ENCODE assay signal across 9 cellular contexts in the genomic region with DNA sequence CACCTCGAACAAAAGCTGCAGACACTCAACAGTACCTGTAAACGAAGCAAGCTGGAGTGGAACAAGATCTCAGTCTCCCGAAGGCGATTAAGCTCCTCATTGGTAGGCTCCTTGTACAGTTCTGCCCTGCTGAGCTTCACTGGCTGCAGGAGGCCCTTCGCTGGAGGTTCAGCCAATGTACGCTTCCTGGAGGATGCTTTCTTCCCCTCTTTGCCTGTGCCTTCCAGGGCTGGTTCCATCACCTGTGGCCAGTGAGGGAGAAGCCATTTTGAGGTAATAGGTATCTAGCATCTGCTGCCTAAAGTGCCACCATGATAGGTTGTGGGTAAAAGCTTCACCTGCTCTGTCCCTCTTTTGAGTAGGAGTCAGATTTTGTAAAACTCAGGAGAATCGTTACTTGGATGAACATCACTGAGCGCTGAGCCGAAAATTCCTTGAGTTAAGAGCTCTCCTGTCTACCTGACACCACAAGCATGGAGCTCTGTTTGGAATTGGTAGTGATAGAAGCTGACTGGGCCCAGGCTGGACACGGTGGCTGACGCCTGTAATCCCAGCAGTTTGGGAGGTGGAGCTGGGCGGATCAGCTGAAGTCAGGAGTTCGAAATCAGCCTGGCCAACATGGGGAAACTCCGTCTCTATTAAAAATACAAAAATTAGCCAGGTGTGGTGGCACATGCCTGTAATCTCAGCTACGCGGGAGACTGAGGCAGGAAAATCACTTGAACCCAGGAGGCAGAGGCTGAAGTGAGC. TPM values are rescaled to one million over a fixed set of nuclear protein-coding genes. Genes with fewer than 3 reads are reported as not detected.
DNase-seq lines count a peak whose midpoint lies in the region; ATAC-seq, FAIRE-seq and TF ChIP-seq lines count a peak whose summit lies in the region.
"Had no signal": no experiment of that assay in that cellular context is flagged by ENCODE, and none has a peak within 500 bp of the region (broad histone marks: within the 10 kb centered on the region; RNA-seq: fewer than 3 reads in every experiment).

No MANE protein-coding gene starts in this region.

- no peak overlapping the region for H2BK5ac ChIP-seq in mesendoderm (ENCODE audit: low read length)

- H3K18ac ChIP-seq in mesendoderm (ENCODE audit: low read length), result no peak overlapping the region

- no peak overlapping the region for H2AK5ac ChIP-seq in mesendoderm (ENCODE audit: low read length)

- CTCF ChIA-PET in A549 (lab: Yijun Ruan, JAX), result interaction anchor here (0.6 to 40.3 kb wide), 11 partner anchors 8 to 238 kb away, joined by 3 to 834 read pairs (median 12); a partner anchor contains a TSS
- CTCF ChIA-PET in HCT116 (lab: Charles Lee), result interaction anchor here (1.4 to 4.1 kb wide), 4 partner anchors 18 to 97 kb away, joined by 3 to 24 read pairs (median 10); no protein-coding TSS in a partner anchor

- peaks cover 7% of the 10 kb centered on the region for H3K79me1 ChIP-seq in mesendoderm (ENCODE audit: low read length)

- H3K23ac ChIP-seq in mesendoderm (ENCODE audit: low read length), result no peak overlapping the region

- 82% methylated on average over 16 of the region's 16 CpGs for WGBS in A549 (ENCODE audit: missing lambda C conversion rate)
- no CpG with 5 or more reads among the region's 16 CpGs for WGBS in mesendoderm (ENCODE audit: extremely low coverage, insufficient coverage, low lambda C conversion rate)
- WGBS in gastroesophageal sphincter (ENCODE audit: low coverage in 1 of 2), 2 donors, result 89% methylated on average over 7 of the region's 16 CpGs; no CpG with 5 or more reads in 1 of the 2 donors

- DNase-seq in A549 (ENCODE audit: low read depth in 1 of 2, low spot score in 1 of 2) (no peak), HCT116 (ENCODE audit: low read depth, low spot score) (no peak), astrocyte of the spinal cord (ENCODE audit: low read depth, low spot score) (no peak), mesendoderm (no peak), NCI-H1105 treated with DMSO at 0.1 percent for 48 hours (lab: John Stamatoyannopoulos, UW) (no peak), NCI-H2196 (lab: John Stamatoyannopoulos, UW; ENCODE audit: unreplicated experiment) (no peak)
- DNase-seq: GDM1 had no signal

- H3K4me3 ChIP-seq in A549 (peak overlapping the region; percentile 88), HCT116 (replicated peaks in 1 of 2; ENCODE audit: low read depth in 1 of 2, low read length in 2 of 2) (peak overlapping the region; percentile 90 to 92), astrocyte of the spinal cord (ENCODE audit: low read depth, low read length) (peak overlapping the region; percentile 85), mesendoderm (ENCODE audit: low read length) (no peak overlapping the region), gastroesophageal sphincter (peak overlapping the region in 1 of 2 donors; percentile 67)

- H2BK15ac ChIP-seq in mesendoderm (replicated peaks; ENCODE audit: low read depth), result no peak overlapping the region

- peak overlapping the region; percentile 89 for H3K4me2 ChIP-seq in A549
- peak overlapping the region; percentile 81 for H3K4me2 ChIP-seq in HCT116 (ENCODE audit: low read length)
- no peak overlapping the region for H3K4me2 ChIP-seq in mesendoderm (ENCODE audit: low read length)

- H3K9me3 ChIP-seq in A549 (no peaks in the 10 kb centered on the region), HCT116 (ENCODE audit: control insufficient read depth in 1 of 2, insufficient read depth in 1 of 2, low read depth in 1 of 2, low read length in 2 of 2) (no peaks in the 10 kb centered on the region), gastroesophageal sphincter (no peaks in the 10 kb centered on the region)

- H4K20me1 ChIP-seq in HCT116 (ENCODE audit: insufficient read depth), result no peaks in the 10 kb centered on the region

- H3K4me1 ChIP-seq in A549, result peaks cover 14% of the 10 kb centered on the region
- H3K4me1 ChIP-seq in HCT116 (ENCODE audit: control insufficient read depth in 1 of 2, insufficient read depth in 2 of 2, low read length in 2 of 2), result peaks cover 8 to 16% of the 10 kb centered on the region in 2 experiments; a peak in 3 of 4 replicates
- peaks cover 2% of the 10 kb centered on the region for H3K4me1 ChIP-seq in mesendoderm (ENCODE audit: control insufficient read depth, low read depth, low read length)
- H3K4me1 ChIP-seq in gastroesophageal sphincter, result peaks cover 0 to 24% (median 12%) of the 10 kb centered on the region in 3 donors

- POLR2A ChIA-PET in A549 (lab: Yijun Ruan, JAX), result interaction anchor here (0.6 to 1.7 kb wide), 2 partner anchors 69 to 344 kb away, joined by 3 to 5 read pairs; no protein-coding TSS in a partner anchor
- POLR2A ChIA-PET in HCT116 (lab: Charles Lee), result interaction anchor here (1.2 to 1.6 kb wide), 2 partner anchors 15 to 98 kb away, joined by 4 to 6 read pairs; no protein-coding TSS in a partner anchor

- H3K79me2 ChIP-seq in HCT116 (ENCODE audit: insufficient read depth, low read length) (peaks cover 39% of the 10 kb centered on the region), mesendoderm (ENCODE audit: control insufficient read depth, insufficient read depth, low read length) (peaks cover 23% of the 10 kb centered on the region)

- H3K9ac ChIP-seq in HCT116 (ENCODE audit: low read length) (peak overlapping the region; percentile 75), mesendoderm (ENCODE audit: low read length) (peak overlapping the region; percentile 34)

- TF ChIP-seq CTCF in A549 (IDR thresholded peaks at IDR 0.05) (no peak), HCT116 (IDR thresholded peaks at IDR 0.05 in 2 of 3, conservative IDR thresholded peaks at IDR 0.05 in 1 of 3; ENCODE audit: borderline replicate concordance in 1 of 3, insufficient read depth in 1 of 3, low read depth in 2 of 3, low read length in 2 of 3) (no peak), astrocyte of the spinal cord (IDR thresholded peaks at IDR 0.05; ENCODE audit: low read depth, low read length) (no peak), gastroesophageal sphincter (IDR thresholded peaks at IDR 0.05) (no peak)

- intact Hi-C loops in HCT116 (cut with micrococcal nuclease), result no loop called here

- H4K5ac ChIP-seq in mesendoderm (ENCODE audit: low read length), result no peak overlapping the region

- H2AFZ ChIP-seq in HCT116 (ENCODE audit: low read depth, low read length, poor library complexity, severe bottlenecking), result no peak overlapping the region

- in situ Hi-C loops in astrocyte of the spinal cord (cut with HindIII; ENCODE audit: low sequenced_read_pairs), result no loop called here

- ATAC-seq in A549, result no peak
- ATAC-seq in HCT116, result no peak
- ATAC-seq in gastroesophageal sphincter, result no peak
- no peak for ATAC-seq in GM19467 (IDR thresholded peaks at IDR 0.05; ENCODE audit: unreplicated experiment)

- TF ChIP-seq EP300 in A549 (IDR thresholded peaks at IDR 0.05) (no peak), gastroesophageal sphincter (IDR thresholded peaks at IDR 0.05) (no peak)

- TF ChIP-seq POLR2A in A549 (IDR thresholded peaks at IDR 0.05; ENCODE audit: low read length), result no peak
- no peak for TF ChIP-seq POLR2A in HCT116 (IDR thresholded peaks at IDR 0.05; ENCODE audit: borderline replicate concordance, extremely low read depth, insufficient read depth, insufficient read length)
- no peak for TF ChIP-seq POLR2A in gastroesophageal sphincter (IDR thresholded peaks at IDR 0.05)

- RAD21 ChIA-PET in HCT116 (lab: Charles Lee; ENCODE audit: low non-redundant PET in 1 of 2, low total read pairs in 2 of 2, uncharacterized antibody in 2 of 2, unreplicated experiment in 2 of 2), result no interaction called here

- BruUV-seq in HCT116 (replicated peaks; lab: Mats Ljungman, UMichigan), result no TSS peak

- H3K36me3 ChIP-seq in HCT116 (ENCODE audit: control insufficient read depth in 1 of 2, insufficient read depth in 2 of 2, low read length in 2 of 2), result peaks cover 23 to 39% of the 10 kb centered on the region in 2 experiments; a peak in 3 of 4 replicates
- H3K36me3 ChIP-seq in mesendoderm (ENCODE audit: control insufficient read depth, insufficient read depth, low read length), result peaks cover 13% of the 10 kb centered on the region
- H3K36me3 ChIP-seq in gastroesophageal sphincter, result peaks cover 0 to 52% of the 10 kb centered on the region in 2 donors

- TF ChIP-seq RAD21 in A549 (conservative IDR thresholded peaks at IDR 0.05 in 1 of 2, IDR thresholded peaks at IDR 0.05 in 1 of 2) (no peak), HCT116 (IDR thresholded peaks at IDR 0.05; ENCODE audit: low read depth) (no peak)

- H3K27ac ChIP-seq in A549 (peak overlapping the region; percentile 75 to 88), HCT116 (ENCODE audit: low read depth, low read length) (0 out of 2 replicates have a peak overlapping the region, but pooled peaks have one; percentile 17), mesendoderm (ENCODE audit: low read depth, low read length) (no peak overlapping the region), gastroesophageal sphincter (no peak overlapping the region)

- H3K9me2 ChIP-seq in HCT116 (ENCODE audit: insufficient read depth), result no peaks in the 10 kb centered on the region

- H2BK120ac ChIP-seq in mesendoderm (ENCODE audit: low read depth, low read length), result no peak overlapping the region

- H4K8ac ChIP-seq in mesendoderm (ENCODE audit: low read depth, low read length), result no peak overlapping the region

- H3K56ac ChIP-seq in mesendoderm (ENCODE audit: low read length), result no peak overlapping the region

- H3K4ac ChIP-seq in mesendoderm (ENCODE audit: low read depth, low read length), result no peak overlapping the region

- FAIRE-seq in A549 (lab: Jason Lieb, UNC), result no peak

- no peaks in the 10 kb centered on the region for H3K27me3 ChIP-seq in HCT116 (ENCODE audit: insufficient read depth, low read length)
- no peaks in the 10 kb centered on the region for H3K27me3 ChIP-seq in mesendoderm (ENCODE audit: insufficient read depth, low read length, poor library complexity)
- H3K27me3 ChIP-seq in gastroesophageal sphincter, result no peaks in the 10 kb centered on the region

RNA-seq across cellular contexts. Expression of a gene that starts 1.4 kb away (rescaled TPM):
- polyA plus RNA-seq in A549 (2011; rRNA removed) (49.5 and 56.6 TPM in 2 replicates), A549 (2017; fragmentation: RNase III; extraction: RNeasy Plus Mini Kit Qiagen cat#74134 plus additional on column Dnase treatment) (52.0 to 56.2 TPM (median 52.8 TPM) in 3 replicates)
- 61.8 and 73.6 TPM in 2 replicates for polyA plus RNA-seq in A549 (2012; cell fraction: cytosol; rRNA removed)
- 106 and 132 TPM in 2 replicates for polyA plus RNA-seq in A549 (2012; cell fraction: nucleus; rRNA removed)
- polyA minus RNA-seq in A549 (2011; rRNA and poly(A)+ RNA removed), result 74.8 and 80.7 TPM in 2 replicates
- total RNA-seq in HCT116 (2021; ENCODE audit: unreplicated experiment) (36.4 TPM), gastroesophageal sphincter (10 to 100 TPM in 3 of 4 donors, 1 to 10 TPM in 1; 9.0 to 21.4 (median 16.1) TPM)
- polyA plus RNA-seq in HCT116 (2012), result 19.3 and 19.6 TPM in 2 replicates
- 37.8 TPM for polyA plus RNA-seq in mesendoderm (2013, experiment 1 of 2)
- polyA plus RNA-seq in mesendoderm (2013, experiment 2 of 2), result 36.5 TPM

RNA-seq across cellular contexts. Expression of a gene that starts 25.0 kb away (rescaled TPM):
- 18.8 and 21.7 TPM in 2 replicates for polyA plus RNA-seq in A549 (2011; rRNA removed)
- polyA plus RNA-seq in A549 (2012; cell fraction: cytosol; rRNA removed), result 5.7 and 8.1 TPM in 2 replicates
- 7.2 and 8.9 TPM in 2 replicates for polyA plus RNA-seq in A549 (2012; cell fraction: nucleus; rRNA removed)
- 5.4 to 7.2 TPM (median 6.2 TPM) in 3 replicates for polyA plus RNA-seq in A549 (2017; fragmentation: RNase III; extraction: RNeasy Plus Mini Kit Qiagen cat#74134 plus additional on column Dnase treatment)
- 18.5 and 20.7 TPM in 2 replicates for polyA minus RNA-seq in A549 (2011; rRNA and poly(A)+ RNA removed)
- total RNA-seq in HCT116 (2021; ENCODE audit: unreplicated experiment), result 5.5 TPM
- 2.1 and 3.1 TPM in 2 replicates for polyA plus RNA-seq in HCT116 (2012)
- polyA plus RNA-seq in mesendoderm (2013, experiment 1 of 2), result 2.6 TPM
- polyA plus RNA-seq in mesendoderm (2013, experiment 2 of 2), result 2.9 TPM
- 100 to 1,000 TPM in 1 of 4 donors, 10 to 100 TPM in 2, 1 to 10 TPM in 1; 3.9 to 100 (median 15.5) TPM for total RNA-seq in gastroesophageal sphincter

RNA-seq across cellular contexts. Expression of a gene that starts 51.7 kb away (rescaled TPM):
- 11.3 and 12.6 TPM in 2 replicates for polyA plus RNA-seq in A549 (2011; rRNA removed)
- polyA plus RNA-seq in A549 (2012; cell fraction: cytosol; rRNA removed), result 2.4 and 2.6 TPM in 2 replicates
- polyA plus RNA-seq in A549 (2012; cell fraction: nucleus; rRNA removed), result 1.5 and 2.4 TPM in 2 replicates
- 4.2 to 5.6 TPM (median 4.6 TPM) in 3 replicates for polyA plus RNA-seq in A549 (2017; fragmentation: RNase III; extraction: RNeasy Plus Mini Kit Qiagen cat#74134 plus additional on column Dnase treatment)
- polyA minus RNA-seq in A549 (2011; rRNA and poly(A)+ RNA removed), result 8.6 and 11.4 TPM in 2 replicates
- 3.9 TPM for total RNA-seq in HCT116 (2021; ENCODE audit: unreplicated experiment)
- polyA plus RNA-seq in HCT116 (2012), result 1.1 and 1.6 TPM in 2 replicates
- 3.9 TPM for polyA plus RNA-seq in mesendoderm (2013, experiment 1 of 2)
- 4.2 TPM for polyA plus RNA-seq in mesendoderm (2013, experiment 2 of 2)
- under 1 TPM in 1 of 4 donors, not detected in 3; 0.10 TPM for total RNA-seq in gastroesophageal sphincter

Comparison
In these comparisons a context has a peak if more than half of its experiments do, and no peak if none do; other contexts are left out.
1. H3K27ac ChIP-seq: peak in A549 (2 of 2) and HCT116 (single experiment); none in mesendoderm (single experiment) and gastroesophageal sphincter (0 of 4).